34 cellular contexts compared by ENCODE assay signal in the genomic region with DNA sequence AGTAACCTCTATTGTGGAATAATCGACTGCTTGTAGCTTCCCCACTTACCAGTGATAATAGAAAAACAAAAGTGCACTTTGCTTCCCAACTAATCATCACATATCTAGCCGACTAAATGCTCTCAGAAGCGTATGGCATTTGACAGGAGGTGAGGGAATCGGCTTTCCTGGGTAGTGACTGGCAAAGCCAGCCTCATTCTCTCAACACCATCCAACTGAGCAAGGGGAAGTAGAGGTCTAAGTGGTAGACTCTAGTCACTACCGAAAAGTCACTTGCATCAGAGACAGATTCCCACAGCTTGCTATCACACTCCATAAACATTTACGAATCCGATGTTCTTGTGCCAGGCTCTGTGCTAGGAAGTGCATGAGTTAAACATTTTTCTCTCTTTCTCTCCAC. TPM values are rescaled to one million over a fixed set of nuclear protein-coding genes. Genes with fewer than 3 reads are reported as not detected.
"Had no signal": no experiment of that assay in that cellular context is flagged by ENCODE, and none has a peak within 500 bp of the region (broad histone marks: within the 10 kb centered on the region; RNA-seq: fewer than 3 reads in every experiment).

No MANE protein-coding gene starts in this region.

- H3K4me1 Mint-ChIP-seq: activated B cell treated with CpG ODN at 0.5 μM for 24 hours; activated naive CD4-positive, alpha-beta T cell treated with anti-CD3 and anti-CD28 coated beads, Interleukin-2, amount 50 U/mL, for 24 hours; activated naive CD8-positive, alpha-beta T cell treated with anti-CD3 and anti-CD28 coated beads for 36 hours; activated naive CD8-positive, alpha-beta T cell treated with anti-CD3 and anti-CD28 coated beads, Interleukin-2, amount 50 U/mL, for 24 hours; activated T-helper 17 cell treated with anti-CD3 and anti-CD28 coated beads, Interleukin-2, amount 50 U/mL, for 72 hours; T-helper 17 cell had no signal

- H3K4me3 ChIP-seq: adrenal gland, body of pancreas, esophagus squamous epithelium had no signal

- H3K36me3 Mint-ChIP-seq: activated naive CD4-positive, alpha-beta T cell treated with anti-CD3 and anti-CD28 coated beads, Interleukin-2, amount 50 U/mL, for 24 hours; activated naive CD8-positive, alpha-beta T cell treated with anti-CD3 and anti-CD28 coated beads for 36 hours had no signal

- FAIRE-seq: colon, frontal cortex had no signal

- H3K36me3 ChIP-seq: adrenal gland, esophagus squamous epithelium, WERI-Rb-1 had no signal

- H3K9me3 ChIP-seq: adrenal gland, body of pancreas had no signal

- DNase-seq: activated B cell treated with CpG ODN at 0.5 μM for 24 hours; activated CD4-positive, alpha-beta T cell treated with anti-CD3 and anti-CD28 coated beads for 48 hours; activated CD4-positive, alpha-beta T cell treated with anti-CD3 and anti-CD28 coated beads, Interleukin-2, amount 50 U/mL, for 1 hour; activated CD4-positive, alpha-beta T cell treated with anti-CD3 and anti-CD28 coated beads, Interleukin-2, amount 50 U/mL, for 48 hours; activated CD8-positive, alpha-beta memory T cell treated with anti-CD3 and anti-CD28 coated beads for 24 hours; activated CD8-positive, alpha-beta T cell treated with anti-CD3 and anti-CD28 coated beads for 36 hours; activated effector memory CD4-positive, alpha-beta T cell treated with Interleukin-2 at 50 U/mL for 16 hours; activated gamma-delta T cell treated with Interleukin-2 at 50 U/mL for 16 hours; activated naive CD4-positive, alpha-beta T cell treated with Interleukin-2 at 50 U/mL for 16 hours; activated naive CD8-positive, alpha-beta T cell treated with anti-CD3 and anti-CD28 coated beads for 36 hours; activated naive CD8-positive, alpha-beta T cell treated with anti-CD3 and anti-CD28 coated beads, Interleukin-2, amount 50 U/mL, for 24 hours; activated T-cell treated with anti-CD3 and anti-CD28 coated beads, Interleukin-2, amount 50 U/mL, for 4 hours; adrenal gland; amygdala; aorta; body of pancreas; caudate nucleus; cortex of kidney; dermis blood vessel endothelial cell; effector CD4-positive, alpha-beta T cell; effector memory CD8-positive, alpha-beta T cell; esophagus squamous epithelium; foreskin fibroblast; T-helper 1 cell; T-helper 17 cell; T1000; WERI-Rb-1 had no signal

- H3K27ac ChIP-seq: adrenal gland, body of pancreas, epithelial cell of prostate, esophagus squamous epithelium, WERI-Rb-1 had no signal

- ATAC-seq: activated CD4-positive, CD25-positive, alpha-beta regulatory T cell treated with anti-CD3 and anti-CD28 coated beads, Interleukin-2, amount 50 U/mL, for 24 hours; activated CD8-positive, alpha-beta T cell treated with anti-CD3 and anti-CD28 coated beads for 36 hours; activated naive CD8-positive, alpha-beta T cell treated with anti-CD3 and anti-CD28 coated beads, Interleukin-2, amount 50 U/mL, for 24 hours; activated T-cell treated with anti-CD3 and anti-CD28 coated beads, Interleukin-2, amount 50 U/mL, for 4 hours; activated T-helper 17 cell treated with anti-CD3 and anti-CD28 coated beads, Interleukin-2, amount 50 U/mL, for 72 hours; body of pancreas; effector memory CD8-positive, alpha-beta T cell; T-helper 17 cell had no signal

- H3K27ac Mint-ChIP-seq: activated B cell treated with CpG ODN at 0.5 μM for 24 hours; activated CD8-positive, alpha-beta T cell treated with anti-CD3 and anti-CD28 coated beads for 36 hours; activated naive CD4-positive, alpha-beta T cell treated with anti-CD3 and anti-CD28 coated beads, Interleukin-2, amount 50 U/mL, for 24 hours; activated naive CD8-positive, alpha-beta T cell treated with anti-CD3 and anti-CD28 coated beads for 36 hours; activated naive CD8-positive, alpha-beta T cell treated with anti-CD3 and anti-CD28 coated beads, Interleukin-2, amount 50 U/mL, for 24 hours; activated T-helper 17 cell treated with anti-CD3 and anti-CD28 coated beads, Interleukin-2, amount 50 U/mL, for 72 hours; effector memory CD8-positive, alpha-beta T cell; T-helper 17 cell; T-helper 2 cell treated with Interferon-gamma antibody and Interleukin-4, amounts not matched to agents 5 μg/mL and 100 μg/mL, for 36 hours had no signal

- H3K4me1 ChIP-seq: adrenal gland, body of pancreas, esophagus squamous epithelium had no signal

- H3K4me3 Mint-ChIP-seq: activated B cell treated with CpG ODN at 0.5 μM for 24 hours; activated CD8-positive, alpha-beta T cell treated with anti-CD3 and anti-CD28 coated beads for 36 hours; activated naive CD4-positive, alpha-beta T cell treated with anti-CD3 and anti-CD28 coated beads, Interleukin-2, amount 50 U/mL, for 24 hours; activated naive CD8-positive, alpha-beta T cell treated with anti-CD3 and anti-CD28 coated beads for 36 hours; activated naive CD8-positive, alpha-beta T cell treated with anti-CD3 and anti-CD28 coated beads, Interleukin-2, amount 50 U/mL, for 24 hours; activated T-cell treated with anti-CD3 and anti-CD28 coated beads, Interleukin-2, amount 50 U/mL, for 4 hours; activated T-helper 17 cell treated with anti-CD3 and anti-CD28 coated beads, Interleukin-2, amount 50 U/mL, for 72 hours; effector memory CD8-positive, alpha-beta T cell; T-helper 17 cell; T-helper 2 cell treated with Interferon-gamma antibody and Interleukin-4, amounts not matched to agents 5 μg/mL and 100 μg/mL, for 36 hours had no signal

- H3K27me3 ChIP-seq: adrenal gland, body of pancreas, esophagus squamous epithelium had no signal

- H3K27me3 Mint-ChIP-seq: activated B cell treated with CpG ODN at 0.5 μM for 24 hours; activated CD8-positive, alpha-beta T cell treated with anti-CD3 and anti-CD28 coated beads for 36 hours; activated naive CD4-positive, alpha-beta T cell treated with anti-CD3 and anti-CD28 coated beads, Interleukin-2, amount 50 U/mL, for 24 hours; activated naive CD8-positive, alpha-beta T cell treated with anti-CD3 and anti-CD28 coated beads for 36 hours; activated naive CD8-positive, alpha-beta T cell treated with anti-CD3 and anti-CD28 coated beads, Interleukin-2, amount 50 U/mL, for 24 hours; activated T-helper 17 cell treated with anti-CD3 and anti-CD28 coated beads, Interleukin-2, amount 50 U/mL, for 72 hours; effector memory CD8-positive, alpha-beta T cell; T-helper 17 cell had no signal

RNA-seq across cellular contexts. Expression of a gene that starts 12.1 kb away (rescaled TPM):
- total RNA-seq: activated B cell treated with CpG ODN at 0.5 μM for 24 hours; activated CD8-positive, alpha-beta T cell treated with anti-CD3 and anti-CD28 coated beads for 36 hours; activated naive CD8-positive, alpha-beta T cell treated with anti-CD3 and anti-CD28 coated beads for 36 hours; activated T-cell treated with anti-CD3 and anti-CD28 coated beads, Interleukin-2, amount 50 U/mL, for 4 hours; activated T-helper 17 cell treated with anti-CD3 and anti-CD28 coated beads, Interleukin-2, amount 50 U/mL, for 72 hours had no signal
